ENCODE assay signal across 10 cellular contexts in genomic region chr3:5205165-5205941, GRCh38.
DNase-seq lines count a peak whose midpoint lies in the region; ATAC-seq and TF ChIP-seq lines count a peak whose summit lies in the region.
"Had no signal": no experiment of that assay in that cellular context is flagged by ENCODE, and none has a peak within 500 bp of the region (broad histone marks: within the 10 kb centered on the region; RNA-seq: fewer than 3 reads in every experiment).

No MANE protein-coding gene starts in this region.

- peaks cover 86% of the 10 kb centered on the region for H3K36me3 ChIP-seq in OCI-LY3 (replicated peaks; ENCODE audit: low read depth, low read length)

- H3K27me3 ChIP-seq in OCI-LY3 (ENCODE audit: low read depth, low read length), result no peaks in the 10 kb centered on the region

- peaks cover 26% of the 10 kb centered on the region for H3K4me1 ChIP-seq in OCI-LY3 (ENCODE audit: low read length)

- DNase-seq in activated T-cell treated with anti-CD3 and anti-CD28 coated beads for 48 hours (ENCODE audit: low read depth), result peak; percentile 50
- DNase-seq in activated T-cell treated with anti-CD3 and anti-CD28 coated beads, Interleukin-2, amount 50 U/mL, for 1 hour, result no peak
- peak; percentile 73 for DNase-seq in stimulated activated CD8-positive, alpha-beta memory T cell treated with anti-CD3 and anti-CD28 coated beads, Interleukin-4, amount 100 ng/mL, for 48 hours
- DNase-seq in HuH-7.5 (ENCODE audit: low spot score), result no peak
- DNase-seq in NCI-H128 (lab: John Stamatoyannopoulos, UW; ENCODE audit: unreplicated experiment), result no peak
- no peak for DNase-seq in globus pallidus (ENCODE audit: low spot score)
- DNase-seq: activated gamma-delta T cell treated with Interleukin-2 at 50 U/mL for 16 hours had no signal

- H3K9ac ChIP-seq in OCI-LY3 (ENCODE audit: low read length), result peak overlapping the region; percentile 44; the same call in 1 of the 2 replicates

- ATAC-seq in HG02571 (IDR thresholded peaks at IDR 0.05; ENCODE audit: unreplicated experiment), result peak; percentile 93

- no peaks in the 10 kb centered on the region for H3K9me3 ChIP-seq in OCI-LY3 (ENCODE audit: insufficient read depth, low read length)

- TF ChIP-seq CTCF in OCI-LY3 (IDR thresholded peaks at IDR 0.05; ENCODE audit: low read depth, low read length), result no peak

- peaks cover 75% of the 10 kb centered on the region for H3K79me2 ChIP-seq in OCI-LY3 (ENCODE audit: low read length)

- H4K20me1 ChIP-seq in OCI-LY3 (ENCODE audit: insufficient read depth, low read length), result peaks cover 38% of the 10 kb centered on the region

- peak overlapping the region; percentile 68 for H3K4me2 ChIP-seq in OCI-LY3 (ENCODE audit: low read length)

- H3K27ac ChIP-seq in OCI-LY3 (ENCODE audit: low read length), result peak overlapping the region; percentile 88
- H3K27ac ChIP-seq: C4-2B had no signal

- H3K4me3 ChIP-seq in OCI-LY3 (ENCODE audit: low read length), result peak overlapping the region; percentile 50

- H2AFZ ChIP-seq in OCI-LY3 (ENCODE audit: low read depth, low read length), result no peak overlapping the region

Comparison
In these comparisons a context has a peak if more than half of its experiments do, and no peak if none do; other contexts are left out.
1. DNase-seq: peak in activated T-cell treated with anti-CD3 and anti-CD28 coated beads for 48 hours (single experiment) and stimulated activated CD8-positive, alpha-beta memory T cell treated with anti-CD3 and anti-CD28 coated beads, Interleukin-4, amount 100 ng/mL, for 48 hours (single experiment); none in activated T-cell treated with anti-CD3 and anti-CD28 coated beads, Interleukin-2, amount 50 U/mL, for 1 hour (single experiment), HuH-7.5 (single experiment), NCI-H128 (single experiment) and globus pallidus (single experiment).